ENCODE assay signal across 8 cellular contexts in the genomic region with DNA sequence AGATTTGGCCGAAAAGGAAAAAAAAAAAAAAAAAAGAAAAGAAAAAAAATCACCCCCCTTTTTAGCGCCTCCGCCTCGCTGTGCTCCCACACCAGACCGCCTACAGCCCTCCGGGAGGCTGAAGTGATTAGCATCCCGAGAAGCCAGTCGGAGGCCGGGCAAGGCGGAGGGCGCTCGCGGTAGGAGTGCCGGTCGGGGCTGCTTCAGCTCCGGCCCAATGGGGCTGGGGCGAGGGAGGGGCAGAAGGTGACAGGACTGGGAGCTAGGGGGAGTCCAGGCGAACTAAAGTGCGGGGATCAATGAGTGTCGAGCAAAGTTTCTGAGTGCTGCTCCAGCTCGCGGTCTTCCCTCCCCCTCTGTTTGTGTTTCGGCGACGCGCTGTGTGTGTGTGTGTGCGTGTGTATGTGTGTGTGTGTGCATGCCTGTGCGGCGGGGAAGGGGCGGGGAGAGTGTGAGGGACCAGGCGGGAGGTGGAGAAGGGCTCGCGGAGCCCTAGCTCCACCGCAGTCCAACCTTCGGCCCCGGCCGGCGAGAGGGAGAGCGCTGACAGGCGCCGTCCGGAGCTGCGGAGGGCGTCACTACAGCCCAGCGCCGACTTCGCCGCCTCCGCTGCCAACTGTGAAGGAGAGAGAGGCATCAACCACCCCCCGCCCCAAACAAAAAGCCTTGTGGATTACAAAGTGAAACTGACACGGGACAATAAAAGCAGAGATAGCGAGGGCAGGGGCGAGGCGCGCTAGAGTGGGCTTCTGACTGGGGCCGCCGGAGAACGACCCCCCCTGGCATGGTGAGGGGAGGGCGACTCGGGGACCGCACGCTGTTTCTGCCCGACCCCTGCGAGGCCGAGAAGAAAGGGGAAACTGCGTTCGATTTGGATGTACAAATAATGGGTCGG. TPM values are rescaled to one million over a fixed set of nuclear protein-coding genes. Genes with fewer than 3 reads are reported as not detected.
DNase-seq lines count a peak whose midpoint lies in the region; ATAC-seq and TF ChIP-seq lines count a peak whose summit lies in the region.

A gene with protein sequence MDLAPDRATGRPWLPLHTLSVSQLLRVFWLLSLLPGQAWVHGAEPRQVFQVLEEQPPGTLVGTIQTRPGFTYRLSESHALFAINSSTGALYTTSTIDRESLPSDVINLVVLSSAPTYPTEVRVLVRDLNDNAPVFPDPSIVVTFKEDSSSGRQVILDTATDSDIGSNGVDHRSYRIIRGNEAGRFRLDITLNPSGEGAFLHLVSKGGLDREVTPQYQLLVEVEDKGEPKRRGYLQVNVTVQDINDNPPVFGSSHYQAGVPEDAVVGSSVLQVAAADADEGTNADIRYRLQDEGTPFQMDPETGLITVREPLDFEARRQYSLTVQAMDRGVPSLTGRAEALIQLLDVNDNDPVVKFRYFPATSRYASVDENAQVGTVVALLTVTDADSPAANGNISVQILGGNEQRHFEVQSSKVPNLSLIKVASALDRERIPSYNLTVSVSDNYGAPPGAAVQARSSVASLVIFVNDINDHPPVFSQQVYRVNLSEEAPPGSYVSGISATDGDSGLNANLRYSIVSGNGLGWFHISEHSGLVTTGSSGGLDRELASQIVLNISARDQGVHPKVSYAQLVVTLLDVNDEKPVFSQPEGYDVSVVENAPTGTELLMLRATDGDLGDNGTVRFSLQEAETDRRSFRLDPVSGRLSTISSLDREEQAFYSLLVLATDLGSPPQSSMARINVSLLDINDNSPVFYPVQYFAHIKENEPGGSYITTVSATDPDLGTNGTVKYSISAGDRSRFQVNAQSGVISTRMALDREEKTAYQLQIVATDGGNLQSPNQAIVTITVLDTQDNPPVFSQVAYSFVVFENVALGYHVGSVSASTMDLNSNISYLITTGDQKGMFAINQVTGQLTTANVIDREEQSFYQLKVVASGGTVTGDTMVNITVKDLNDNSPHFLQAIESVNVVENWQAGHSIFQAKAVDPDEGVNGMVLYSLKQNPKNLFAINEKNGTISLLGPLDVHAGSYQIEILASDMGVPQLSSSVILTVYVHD (N-terminal part only) (plus strand): TSS at position 280 of the 895 bp plus-strand sequence. CDS start 1,457 bp downstream, outside the sequence.

- H2AFZ ChIP-seq in osteoblast (ENCODE audit: low read length) = peak within 1 kb of the TSS; percentile 94

- H3K4me3 ChIP-seq in Peyer's patch (peak within 1 kb of the TSS; percentile 48 to 70 (median 60)), ascending aorta (peak within 1 kb of the TSS; percentile 87 to 97), heart left ventricle (peak within 1 kb of the TSS; percentile 67 to 97 (median 82)), osteoblast (ENCODE audit: insufficient read depth, low read length) (peak within 1 kb of the TSS; percentile 93)

- ATAC-seq in GM21737 (IDR thresholded peaks at IDR 0.05; ENCODE audit: unreplicated experiment) = peak; percentile 66
- peak; percentile 93 to 97 (median 96) for ATAC-seq in heart left ventricle

- peaks cover 5% of the 10 kb centered on the region for H4K20me1 ChIP-seq in osteoblast (ENCODE audit: insufficient read depth, low read length)

- intact Hi-C loops in ascending aorta (cut with DNase I) (loop anchor here (1.0 to 5.0 kb wide), 4 partner anchors 74 to 1287 kb away; no protein-coding TSS in a partner anchor), heart left ventricle (cut with DNase I) (loop anchor here (1.0 to 10.0 kb wide), 17 partner anchors 77 to 1290 kb away; no protein-coding TSS in a partner anchor)

- no peaks in the 10 kb centered on the region for H3K27me3 ChIP-seq in Peyer's patch
- no peaks in the 10 kb centered on the region for H3K27me3 ChIP-seq in ascending aorta
- peaks cover 0 to 35% (median 0%) of the 10 kb centered on the region in 9 donors for H3K27me3 ChIP-seq in heart left ventricle
- peaks cover 2% of the 10 kb centered on the region for H3K27me3 ChIP-seq in osteoblast (ENCODE audit: insufficient read depth, low read length)

- TF ChIP-seq CTCF in Peyer's patch (IDR thresholded peaks at IDR 0.05) (no peak), ascending aorta (IDR thresholded peaks at IDR 0.05) (peak in 1 of 3 experiments; percentile 18), heart left ventricle (IDR thresholded peaks at IDR 0.05) (peak in 10 of 12 donors; percentile 14 to 57 (median 26)), osteoblast (IDR thresholded peaks at IDR 0.05; ENCODE audit: extremely low read depth, low read depth, low read length) (no peak)

- H3K4me1 ChIP-seq in ES-I3 (ENCODE audit: insufficient read depth, low read length) (no peaks in the 10 kb centered on the region; the same call in 1 of the 2 replicates), Peyer's patch (peaks cover 0 to 7% (median 0%) of the 10 kb centered on the region in 4 donors), ascending aorta (peaks cover 0 to 12% of the 10 kb centered on the region in 2 donors), heart left ventricle (peaks cover 0 to 38% (median 28%) of the 10 kb centered on the region in 12 donors), osteoblast (ENCODE audit: insufficient read depth, low read length) (peaks cover 16% of the 10 kb centered on the region)

- 0 to 1% (median 1%) methylated on average over 37 to 68 of the region's 68 CpGs for WGBS in heart left ventricle, 4 donors

- H3K9ac ChIP-seq in ES-I3 (ENCODE audit: low read depth, low read length) = peak within 1 kb of the TSS; percentile 84

- DNase-seq in HuH-7.5 (ENCODE audit: low spot score) = peak; percentile 73
- peak; percentile 38 to 84 (median 72) for DNase-seq in Peyer's patch
- DNase-seq in ascending aorta (ENCODE audit: low spot score in 2 of 2) = peak; percentile 83 to 97
- DNase-seq in heart left ventricle = peak; percentile 96 to 98 (median 98)
- peak; percentile 97 for DNase-seq in osteoblast (ENCODE audit: insufficient read length, low spot score, missing footprints)
- no peak for DNase-seq in GM19240 (ENCODE audit: insufficient read length, low spot score)

- H3K4me2 ChIP-seq in osteoblast (ENCODE audit: insufficient read depth, low read length) = peak within 1 kb of the TSS; percentile 99

- H3K9me3 ChIP-seq in ES-I3 (ENCODE audit: control insufficient read depth, insufficient read depth, low read length) (no peaks in the 10 kb centered on the region), Peyer's patch (no peaks in the 10 kb centered on the region), ascending aorta (no peaks in the 10 kb centered on the region), heart left ventricle (peaks cover 0 to 7% (median 0%) of the 10 kb centered on the region in 12 donors), osteoblast (ENCODE audit: low read depth, low read length) (no peaks in the 10 kb centered on the region)

- TF ChIP-seq POLR2A in Peyer's patch (IDR thresholded peaks at IDR 0.05) (peak in 1 of 2 donors; percentile 29), heart left ventricle (IDR thresholded peaks at IDR 0.05) (peak; percentile 40 to 89)

- H3K27ac ChIP-seq in Peyer's patch = peak within 1 kb of the TSS; percentile 66 to 89 (median 74)
- H3K27ac ChIP-seq in ascending aorta = peak within 1 kb of the TSS; percentile 96
- peak within 1 kb of the TSS; percentile 87 to 96 (median 92) for H3K27ac ChIP-seq in heart left ventricle
- peak within 1 kb of the TSS; percentile 63 for H3K27ac ChIP-seq in osteoblast (ENCODE audit: low read depth, low read length)

- H3K36me3 ChIP-seq in ES-I3 (ENCODE audit: insufficient read depth, low read length) (no peaks in the 10 kb centered on the region), Peyer's patch (no peaks in the 10 kb centered on the region), ascending aorta (no peaks in the 10 kb centered on the region), heart left ventricle (peaks cover 0 to 8% (median 0%) of the 10 kb centered on the region in 9 donors), osteoblast (ENCODE audit: insufficient read depth, low read length) (no peaks in the 10 kb centered on the region)

- peaks cover 36% of the 10 kb centered on the region for H3K79me2 ChIP-seq in osteoblast (ENCODE audit: insufficient read depth, low read length)

RNA-seq across cellular contexts. Expression of the gene that starts here (rescaled TPM):
- total RNA-seq in Peyer's patch (10 to 100 TPM in 1 of 4 donors, 1 to 10 TPM in 3; 1.4 to 11.6 (median 5.7) TPM), ascending aorta (16.8 TPM), heart left ventricle (10 to 100 TPM in 6 of 9 donors, 1 to 10 TPM in 3; 5.3 to 16.3 (median 11.8) TPM), osteoblast (27.9 and 31.2 TPM in 2 replicates)
- 1 to 10 TPM; 1.3 to 4.1 TPM for polyA plus RNA-seq in heart left ventricle

Comparison
In these comparisons a context has a peak if more than half of its experiments do, and no peak if none do; other contexts are left out.
1. CTCF ChIP-seq: peak in heart left ventricle (10 of 12); none in Peyer's patch (0 of 6) and osteoblast (single experiment).
2. Peak in every context shown above with its lines, with median percentiles within 50 percentile points of each other: H3K27ac ChIP-seq and H3K4me3 ChIP-seq.